ENCODE assay signal across 28 cellular contexts in genomic region chr6:160395187-160395586, GRCh38. TPM values are rescaled to one million over a fixed set of nuclear protein-coding genes. Genes with fewer than 3 reads are reported as not detected.
A peak's percentile ranks its signal among the peaks of the same experiment; 100 is the strongest.
DNase-seq lines count a peak whose midpoint lies in the region; ATAC-seq, FAIRE-seq and TF ChIP-seq lines count a peak whose summit lies in the region.
"Had no signal": no experiment of that assay in that cellular context is flagged by ENCODE, and none has a peak within 500 bp of the region (broad histone marks: within the 10 kb centered on the region; RNA-seq: fewer than 3 reads in every experiment).

No MANE protein-coding gene starts in this region.

- H3K27me3 ChIP-seq in hepatocyte, result no peaks in the 10 kb centered on the region
- no peaks in the 10 kb centered on the region for H3K27me3 ChIP-seq in right lobe of liver
- no peaks in the 10 kb centered on the region for H3K27me3 ChIP-seq in stomach
- H3K27me3 ChIP-seq: BLaER1 treated with 17β-estradiol and CSF1 and Interleukin-3, amounts not matched to agents 10 nM and 100 nM had no signal

- H3K36me3 ChIP-seq in hepatocyte (replicated peaks; ENCODE audit: insufficient read depth, low read depth) (no peaks in the 10 kb centered on the region), right lobe of liver (no peaks in the 10 kb centered on the region), stomach (no peaks in the 10 kb centered on the region)
- H3K36me3 ChIP-seq: BLaER1 treated with 17β-estradiol and CSF1 and Interleukin-3, amounts not matched to agents 10 nM and 100 nM; SJCRH30 had no signal

- TF ChIP-seq POLR2A in A549 (IDR thresholded peaks at IDR 0.05; ENCODE audit: low read length) (no peak), right lobe of liver (IDR thresholded peaks at IDR 0.05) (peak; percentile 30), stomach (IDR thresholded peaks at IDR 0.05) (no peak)

- H3K27ac ChIP-seq in A549, result peak overlapping the region; percentile 99 to 100
- peak overlapping the region; percentile 90 for H3K27ac ChIP-seq in hepatocyte
- peak overlapping the region; percentile 37 to 69 (median 40) for H3K27ac ChIP-seq in right lobe of liver
- H3K27ac ChIP-seq in stomach, result peak overlapping the region in 4 of 5 donors; percentile 59 to 77 (median 72)
- no peak overlapping the region for H3K27ac ChIP-seq in substantia nigra (ENCODE audit: low read depth, low read length, poor library complexity, severe bottlenecking)
- H3K27ac ChIP-seq: BLaER1 treated with 17β-estradiol and CSF1 and Interleukin-3, amounts not matched to agents 10 nM and 100 nM; PC-9; SJCRH30 had no signal

- H3K4me3 ChIP-seq in A549 (no peak overlapping the region), hepatocyte (no peak overlapping the region), right lobe of liver (no peak overlapping the region), stomach (no peak overlapping the region)
- H3K4me3 ChIP-seq: BLaER1 treated with 17β-estradiol and CSF1 and Interleukin-3, amounts not matched to agents 10 nM and 100 nM; PC-9; SJCRH30 had no signal

- no peak overlapping the region for H3K4me3 Mint-ChIP-seq in natural killer cell
- H3K4me3 Mint-ChIP-seq: CD4-positive, alpha-beta T cell had no signal

- no peak for TF ChIP-seq RAD21 in A549 (conservative IDR thresholded peaks at IDR 0.05 in 1 of 2, IDR thresholded peaks at IDR 0.05 in 1 of 2)

- no peak for TF ChIP-seq CTCF in A549 (IDR thresholded peaks at IDR 0.05)
- no peak for TF ChIP-seq CTCF in hepatocyte (IDR thresholded peaks at IDR 0.05; ENCODE audit: poor library complexity)
- TF ChIP-seq CTCF in right lobe of liver (IDR thresholded peaks at IDR 0.05), result no peak
- TF ChIP-seq CTCF in stomach (IDR thresholded peaks at IDR 0.05), result no peak
- TF ChIP-seq CTCF in natural killer cell (IDR thresholded peaks at IDR 0.05), result no peak

- H3K9me3 ChIP-seq in A549 (no peaks in the 10 kb centered on the region), hepatocyte (ENCODE audit: low read depth) (no peaks in the 10 kb centered on the region), right lobe of liver (no peaks in the 10 kb centered on the region), stomach (no peaks in the 10 kb centered on the region)

- no peak for TF ChIP-seq EP300 in A549 (IDR thresholded peaks at IDR 0.05)
- TF ChIP-seq EP300 in stomach (IDR thresholded peaks at IDR 0.05), result no peak

- no peak for FAIRE-seq in A549 (lab: Jason Lieb, UNC)
- FAIRE-seq: A204.1, D721Med, GM18507, H54 had no signal

- H2AFZ ChIP-seq in hepatocyte, result no peak overlapping the region
- H2AFZ ChIP-seq: PC-9 had no signal

- no peaks in the 10 kb centered on the region for H3K9me3 Mint-ChIP-seq in natural killer cell
- H3K9me3 Mint-ChIP-seq: CD4-positive, alpha-beta T cell had no signal

- WGBS in A549 (ENCODE audit: missing lambda C conversion rate), result 35% methylated on average over 3 of the region's 3 CpGs
- WGBS in hepatocyte (ENCODE audit: low lambda C conversion rate, missing lambda C conversion rate), result 91% methylated on average over 3 of the region's 3 CpGs
- 28% methylated on average over 3 of the region's 3 CpGs for WGBS in right lobe of liver (ENCODE audit: insufficient coverage, low coverage, low lambda C conversion rate, missing lambda C conversion rate)
- WGBS in stomach, 5 donors, result 29 to 68% (median 58%) methylated on average over 3 of the region's 3 CpGs

- H3K4me2 ChIP-seq in A549 (peak overlapping the region; percentile 77), hepatocyte (no peak overlapping the region)
- H3K4me2 ChIP-seq: BLaER1 treated with 17β-estradiol and CSF1 and Interleukin-3, amounts not matched to agents 10 nM and 100 nM; PC-9 had no signal

- H3K4me1 ChIP-seq in A549, result peaks cover 88% of the 10 kb centered on the region
- peaks cover 22% of the 10 kb centered on the region for H3K4me1 ChIP-seq in hepatocyte (ENCODE audit: insufficient read depth)
- peaks cover 0 to 34% (median 10%) of the 10 kb centered on the region in 4 donors for H3K4me1 ChIP-seq in right lobe of liver
- H3K4me1 ChIP-seq in stomach, result peaks cover 10 to 59% (median 32%) of the 10 kb centered on the region in 4 donors
- H3K4me1 ChIP-seq: SJCRH30 had no signal

- no peaks in the 10 kb centered on the region for H3K9me2 ChIP-seq in hepatocyte (replicated peaks; ENCODE audit: insufficient read depth)

- intact Hi-C loops in right lobe of liver (cut with DNase I), result no loop called here
- intact Hi-C loops in stomach (cut with DNase I; ENCODE audit: low total_unique reads), result no loop called here
- intact Hi-C loops in natural killer cell (cut with micrococcal nuclease), result no loop called here

- peaks cover 3% of the 10 kb centered on the region for H3K79me2 ChIP-seq in hepatocyte

- H3K27ac Mint-ChIP-seq in natural killer cell, result no peak overlapping the region
- H3K27ac Mint-ChIP-seq: CD4-positive, alpha-beta T cell had no signal

- H3K27me3 Mint-ChIP-seq in natural killer cell (ENCODE audit: low read depth in 2 of 2), result peaks cover 0 to 27% of the 10 kb centered on the region in 2 donors

- ATAC-seq in A549 (no peak), right lobe of liver (peak; percentile 48 to 68 (median 65)), HG03159 (IDR thresholded peaks at IDR 0.05; ENCODE audit: unreplicated experiment) (no peak), natural killer cell (no peak)
- ATAC-seq: Right ventricle myocardium inferior had no signal

- POLR2A ChIA-PET in A549 (lab: Yijun Ruan, JAX), result interaction anchor here (1.1 to 1.7 kb wide), 2 partner anchors 46 to 124 kb away, joined by 3 to 19 read pairs; partner anchors contain the start of gene SLC22A3

- peaks cover 7% of the 10 kb centered on the region for H3K36me3 Mint-ChIP-seq in natural killer cell

- DNase-seq in A549 (ENCODE audit: low read depth in 1 of 2, low spot score in 1 of 2) (no peak), hepatocyte (ENCODE audit: low spot score) (no peak), right lobe of liver (no peak), stomach (no peak), NCI-H82 treated with DMSO at 0.1 percent for 48 hours (lab: John Stamatoyannopoulos, UW; ENCODE audit: unreplicated experiment) (no peak), substantia nigra (lab: John Stamatoyannopoulos, UW) (no peak), natural killer cell (no peak)
- DNase-seq: AML-193; CD4-positive, alpha-beta T cell; KBM-7; MV-4-11; NCI-H1105; NCI-H1436 treated with DMSO at 0.1 percent for 48 hours; NCI-H187 treated with DMSO at 0.1 percent for 48 hours; NCI-H446; NCI-H526; NCI-H82; PC-9; SJCRH30 had no signal

- H3K4me1 Mint-ChIP-seq in natural killer cell, result peaks cover 15 to 16% of the 10 kb centered on the region in 2 donors

- CTCF ChIA-PET in A549 (lab: Yijun Ruan, JAX), result interaction anchor here (0.7 to 2.0 kb wide), 8 partner anchors 8 to 307 kb away, joined by 3 to 7 read pairs (median 3); no protein-coding TSS in a partner anchor

- no peaks in the 10 kb centered on the region for H4K20me1 ChIP-seq in hepatocyte (ENCODE audit: insufficient read depth, poor library complexity, severe bottlenecking)
- H4K20me1 ChIP-seq: BLaER1 treated with 17β-estradiol and CSF1 and Interleukin-3, amounts not matched to agents 10 nM and 100 nM had no signal

TF ChIP-seq in A549, 52 proteins besides CTCF, POLR2A, EP300 and RAD21:
- no peak for TF ChIP-seq RCOR1 (IDR thresholded peaks at IDR 0.05; ENCODE audit: low read depth, low read length)
- TF ChIP-seq CHD2 (IDR thresholded peaks at IDR 0.05; ENCODE audit: low read length, partially characterized antibody), result no peak
- no peak for TF ChIP-seq CBX8 (IDR thresholded peaks at IDR 0.05)
- TF ChIP-seq JUN (IDR thresholded peaks at IDR 0.05), result no peak
- no peak for TF ChIP-seq HDAC2 (IDR thresholded peaks at IDR 0.05)
- no peak for TF ChIP-seq ZFP36 (IDR thresholded peaks at IDR 0.05; ENCODE audit: borderline replicate concordance, partially characterized antibody)
- no peak for TF ChIP-seq HMGXB4 (CRISPR knock-in tag; IDR thresholded peaks at IDR 0.05; ENCODE audit: borderline replicate concordance)

RNA-seq across cellular contexts. Expression of gene SLC22A3, which starts 47.0 kb away (rescaled TPM):
- polyA plus RNA-seq in A549 (2011; rRNA removed), result 57.4 and 65.2 TPM in 2 replicates
- polyA plus RNA-seq in A549 (2012; cell fraction: cytosol; rRNA removed), result 19.0 and 24.2 TPM in 2 replicates
- polyA plus RNA-seq in A549 (2012; cell fraction: nucleus; rRNA removed), result 35.1 and 53.0 TPM in 2 replicates
- 38.8 to 44.9 TPM (median 41.5 TPM) in 3 replicates for polyA plus RNA-seq in A549 (2017; fragmentation: RNase III; extraction: RNeasy Plus Mini Kit Qiagen cat#74134 plus additional on column Dnase treatment)
- polyA minus RNA-seq in A549 (2011; rRNA and poly(A)+ RNA removed), result 60.5 and 65.0 TPM in 2 replicates
- 34.3 and 40.3 TPM in 2 replicates for total RNA-seq in hepatocyte
- polyA plus RNA-seq in hepatocyte, result 29.6 and 34.9 TPM in 2 replicates
- 10 to 100 TPM; 16.3 to 49.3 (median 32.0) TPM for total RNA-seq in right lobe of liver
- 10 to 100 TPM in 2 of 5 donors, 1 to 10 TPM in 3; 3.2 to 29.3 (median 8.5) TPM for total RNA-seq in stomach
- polyA plus RNA-seq in stomach, result 1 to 10 TPM; 2.0 to 8.8 (median 2.4) TPM
- not detected for total RNA-seq in natural killer cell
- total RNA-seq: CD4-positive, alpha-beta T cell; G401; HT1080; PC-9; SJCRH30 had no signal

Comparison
In these comparisons a context has a peak if more than half of its experiments do, and no peak if none do; other contexts are left out.
1. ATAC-seq: peak in right lobe of liver (4 of 4); none in A549 (0 of 2), HG03159 (single experiment) and natural killer cell (0 of 3).
2. RNA of gene SLC22A3, which starts 47.0 kb away (total RNA-seq): 34.3 to 40.3 TPM in hepatocyte, 16.3 to 49.3 TPM in right lobe of liver and 3.2 to 29.3 TPM in stomach; not detected in natural killer cell; every median in the first group is over 4 times any median in the second.